10 cellular contexts compared by ENCODE assay signal in the genomic region with DNA sequence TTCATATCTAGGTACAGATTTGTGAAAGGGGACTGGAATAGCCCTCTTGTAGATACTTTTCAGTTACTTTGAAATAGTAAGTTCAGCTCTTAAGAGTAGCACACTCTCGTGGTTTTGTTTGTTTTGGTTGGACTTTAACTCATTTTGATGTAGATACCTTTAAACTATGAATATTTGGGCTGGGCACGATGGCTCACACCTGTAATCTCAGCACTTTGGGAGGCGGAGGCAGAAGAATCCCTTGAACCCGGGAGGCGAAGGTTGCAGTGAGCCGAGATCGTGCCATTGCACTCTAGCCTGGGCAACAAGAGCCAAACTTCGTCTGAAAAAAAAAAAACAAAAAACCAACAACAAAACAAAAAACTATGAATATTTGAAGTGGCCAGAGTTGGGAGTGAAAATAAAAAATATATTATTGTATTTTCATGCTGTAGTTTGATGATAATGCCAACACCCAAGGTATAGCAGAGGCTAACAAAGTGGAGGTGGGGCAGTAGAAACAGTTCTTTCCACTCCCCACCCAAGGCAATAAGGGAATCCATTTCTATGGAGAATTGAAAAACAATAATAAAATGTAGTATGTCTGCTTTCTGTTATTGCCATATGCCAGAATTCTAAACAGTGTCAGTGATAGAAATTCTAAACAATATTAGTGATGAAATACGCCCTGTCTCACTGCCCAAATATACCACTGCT. TPM values are rescaled to one million over a fixed set of nuclear protein-coding genes. Genes with fewer than 3 reads are reported as not detected.
DNase-seq lines count a peak whose midpoint lies in the region; ATAC-seq and TF ChIP-seq lines count a peak whose summit lies in the region.
"Had no signal": no experiment of that assay in that cellular context is flagged by ENCODE, and none has a peak within 500 bp of the region (broad histone marks: within the 10 kb centered on the region; RNA-seq: fewer than 3 reads in every experiment).

No MANE protein-coding gene starts in this region.

- H3K27ac ChIP-seq in suprapubic skin: no peak overlapping the region

- H3K4me1 Mint-ChIP-seq in activated CD4-positive, alpha-beta T cell treated with anti-CD3 and anti-CD28 coated beads for 36 hours: peaks cover 44% of the 10 kb centered on the region
- H3K4me1 Mint-ChIP-seq in activated naive CD8-positive, alpha-beta T cell (ENCODE audit: low read depth): peaks cover 65% of the 10 kb centered on the region

- TF ChIP-seq CTCF in suprapubic skin (IDR thresholded peaks at IDR 0.05): no peak

- H3K4me3 ChIP-seq in suprapubic skin: peak overlapping the region; percentile 66

- peaks cover 21% of the 10 kb centered on the region for H3K4me1 ChIP-seq in suprapubic skin

- no peaks in the 10 kb centered on the region for H3K27me3 ChIP-seq in suprapubic skin

- H3K36me3 ChIP-seq in suprapubic skin: no peaks in the 10 kb centered on the region

- POLR2A ChIA-PET in activated CD4-positive, alpha-beta T cell treated with anti-CD3 and anti-CD28 coated beads for 36 hours (lab: Charles Lee): no interaction called here

- H3K9me3 Mint-ChIP-seq in activated CD4-positive, alpha-beta T cell treated with anti-CD3 and anti-CD28 coated beads for 36 hours (ENCODE audit: low read depth): no peaks in the 10 kb centered on the region
- H3K9me3 Mint-ChIP-seq in activated naive CD8-positive, alpha-beta T cell (ENCODE audit: low read depth): no peaks in the 10 kb centered on the region

- TF ChIP-seq POLR2A in suprapubic skin (IDR thresholded peaks at IDR 0.05): no peak

- CTCF ChIA-PET in activated CD4-positive, alpha-beta T cell treated with anti-CD3 and anti-CD28 coated beads for 36 hours (lab: Charles Lee): interaction anchor here (1.0 kb wide), 1 partner anchor 9 kb away, joined by 3 read pairs; no protein-coding TSS in a partner anchor

- no peak for DNase-seq in activated CD4-positive, alpha-beta T cell treated with anti-CD3 and anti-CD28 coated beads for 36 hours
- no peak for DNase-seq in activated CD4-positive, alpha-beta T cell treated with anti-CD3 and anti-CD28 coated beads for 1 hour
- DNase-seq in left colon: no peak
- no peak for DNase-seq in suprapubic skin (ENCODE audit: low spot score in 2 of 2)
- DNase-seq in NCI-H345 treated with DMSO at 0.1 percent for 48 hours (lab: John Stamatoyannopoulos, UW; ENCODE audit: unreplicated experiment): no peak
- DNase-seq in iPS-NIHi7 (ENCODE audit: extremely low spot score): no peak
- DNase-seq: T-helper 9 cell had no signal

- WGBS in suprapubic skin: 42% methylated on average over 9 of the region's 9 CpGs

- H3K36me3 Mint-ChIP-seq in activated CD4-positive, alpha-beta T cell treated with anti-CD3 and anti-CD28 coated beads for 36 hours (ENCODE audit: low read depth): peaks cover 20% of the 10 kb centered on the region
- peaks cover 6% of the 10 kb centered on the region for H3K36me3 Mint-ChIP-seq in activated naive CD8-positive, alpha-beta T cell

- H3K4me3 Mint-ChIP-seq in activated CD4-positive, alpha-beta T cell treated with anti-CD3 and anti-CD28 coated beads for 36 hours: peak overlapping the region; percentile 94
- peak overlapping the region; percentile 99 for H3K4me3 Mint-ChIP-seq in activated naive CD8-positive, alpha-beta T cell

- H3K9me3 ChIP-seq in suprapubic skin: no peaks in the 10 kb centered on the region
- H3K9me3 ChIP-seq: mucosa of descending colon had no signal

- intact Hi-C loops in activated CD4-positive, alpha-beta T cell treated with anti-CD3 and anti-CD28 coated beads for 36 hours (cut with DNase I, micrococcal nuclease): loop anchor here (5.0 to 10.0 kb wide), 8 partner anchors 279 to 1506 kb away; a partner anchor contains a TSS
- intact Hi-C loops in left colon (cut with DNase I, micrococcal nuclease): no loop called here

- no peak for ATAC-seq in activated CD4-positive, alpha-beta T cell treated with anti-CD3 and anti-CD28 coated beads for 36 hours
- ATAC-seq in left colon: peak; percentile 5
- ATAC-seq in GM21717 (IDR thresholded peaks at IDR 0.05; ENCODE audit: unreplicated experiment): no peak
- ATAC-seq: mucosa of descending colon had no signal

- peak overlapping the region; percentile 51 for H3K27ac Mint-ChIP-seq in activated CD4-positive, alpha-beta T cell treated with anti-CD3 and anti-CD28 coated beads for 36 hours
- no peak overlapping the region for H3K27ac Mint-ChIP-seq in activated naive CD8-positive, alpha-beta T cell

- no peaks in the 10 kb centered on the region for H3K27me3 Mint-ChIP-seq in activated CD4-positive, alpha-beta T cell treated with anti-CD3 and anti-CD28 coated beads for 36 hours
- peaks cover 2% of the 10 kb centered on the region for H3K27me3 Mint-ChIP-seq in activated naive CD8-positive, alpha-beta T cell

- TF ChIP-seq EP300 in suprapubic skin (IDR thresholded peaks at IDR 0.05): no peak

RNA-seq across cellular contexts. Expression of a gene that starts 1.7 kb away (rescaled TPM):
- 10 to 100 TPM; 19.4 to 20.5 TPM for total RNA-seq in activated CD4-positive, alpha-beta T cell treated with anti-CD3 and anti-CD28 coated beads for 36 hours
- total RNA-seq in left colon (10 to 100 TPM; 28.7 to 29.8 TPM), suprapubic skin (10 to 100 TPM; 10.8 to 34.1 (median 17.0) TPM)

Comparison
In these comparisons a context has a peak if more than half of its experiments do, and no peak if none do; other contexts are left out.
1. intact Hi-C loops: an anchor here in activated CD4-positive, alpha-beta T cell treated with anti-CD3 and anti-CD28 coated beads for 36 hours (5.0 to 10.0 kb wide); none called in left colon.